In genomic region chr3:189950258-189950657, GRCh38 we compare ENCODE assay signal across 23 cellular contexts.
DNase-seq lines count a peak whose midpoint lies in the region; ATAC-seq, FAIRE-seq and TF ChIP-seq lines count a peak whose summit lies in the region.
"Had no signal": no experiment of that assay in that cellular context is flagged by ENCODE, and none has a peak within 500 bp of the region (broad histone marks: within the 10 kb centered on the region; RNA-seq: fewer than 3 reads in every experiment).

No MANE protein-coding gene starts in this region.

- no peak for ATAC-seq in heart right ventricle
- ATAC-seq in activated T-helper 17 cell treated with anti-CD3 and anti-CD28 coated beads, Interleukin-2, amount 50 U/mL, for 72 hours (replicated peaks): no peak
- ATAC-seq: body of pancreas; natural killer cell; stimulated activated memory B cell treated with anti-CD40 and anti-IgM and Interleukin-4, amounts not matched to agents 10 μg/mL and 1 μg/mL and 100 μg/mL, for 72 hours; T-helper 17 cell had no signal

- no peaks in the 10 kb centered on the region for H4K20me1 ChIP-seq in BLaER1 treated with 17β-estradiol and CSF1 and Interleukin-3, amounts not matched to agents 10 nM and 100 nM
- no peaks in the 10 kb centered on the region for H4K20me1 ChIP-seq in Loucy (ENCODE audit: insufficient read depth, low read length, poor library complexity, severe bottlenecking)

- no peak overlapping the region for H3K4me3 Mint-ChIP-seq in activated T-helper 17 cell treated with anti-CD3 and anti-CD28 coated beads, Interleukin-2, amount 50 U/mL, for 72 hours
- H3K4me3 Mint-ChIP-seq: natural killer cell; stimulated activated memory B cell treated with anti-CD40 and anti-IgM and Interleukin-4, amounts not matched to agents 10 μg/mL and 1 μg/mL and 100 μg/mL, for 72 hours; T-helper 17 cell had no signal

- H2AFZ ChIP-seq in Loucy (ENCODE audit: low read length): no peak overlapping the region

- no peak for FAIRE-seq in bronchial epithelial cell (lab: Jason Lieb, UNC)
- FAIRE-seq: urothelium cell line had no signal

- peaks cover 0 to 10% (median 2%) of the 10 kb centered on the region in 10 experiments; a peak in 7 of 20 replicates for H3K4me1 ChIP-seq in BLaER1 treated with 17β-estradiol and CSF1 and Interleukin-3, amounts not matched to agents 10 nM and 100 nM
- H3K4me1 ChIP-seq in Loucy (ENCODE audit: insufficient read depth, low read length, poor library complexity, severe bottlenecking) (peaks cover 8% of the 10 kb centered on the region), heart right ventricle (no peaks in the 10 kb centered on the region)
- H3K4me1 ChIP-seq: body of pancreas, SJCRH30 had no signal

- no peaks in the 10 kb centered on the region for H3K36me3 ChIP-seq in BLaER1 treated with 17β-estradiol and CSF1 and Interleukin-3, amounts not matched to agents 10 nM and 100 nM
- H3K36me3 ChIP-seq in Loucy (ENCODE audit: insufficient read depth, low read length): no peaks in the 10 kb centered on the region
- no peaks in the 10 kb centered on the region for H3K36me3 ChIP-seq in bronchial epithelial cell (ENCODE audit: control insufficient read depth, insufficient read depth, low read length)
- H3K36me3 ChIP-seq in heart right ventricle: no peaks in the 10 kb centered on the region
- H3K36me3 ChIP-seq: SJCRH30 had no signal

- intact Hi-C loops in heart right ventricle (cut with DNase I): loop anchor here in 1 of 10 donors (5.0 kb wide), 1 partner anchor 678 kb away; no protein-coding TSS in a partner anchor

- H3K4me3 ChIP-seq in BLaER1 treated with 17β-estradiol and CSF1 and Interleukin-3, amounts not matched to agents 10 nM and 100 nM: no peak overlapping the region
- H3K4me3 ChIP-seq in Loucy (ENCODE audit: low read length, poor library complexity, severe bottlenecking) (no peak overlapping the region), bronchial epithelial cell (ENCODE audit: low read depth, low read length) (no peak overlapping the region), heart right ventricle (no peak overlapping the region)
- H3K4me3 ChIP-seq: body of pancreas, coronary artery, SJCRH30 had no signal

- WGBS in heart right ventricle, 2 donors: 76 to 79% methylated on average over 6 of the region's 6 CpGs

- peak overlapping the region in 7 of 11 experiments; percentile 16 to 52 (median 27); a peak in 11 of 22 replicates for H3K4me2 ChIP-seq in BLaER1 treated with 17β-estradiol and CSF1 and Interleukin-3, amounts not matched to agents 10 nM and 100 nM
- no peak overlapping the region for H3K4me2 ChIP-seq in Loucy (ENCODE audit: low read depth, low read length, poor library complexity, severe bottlenecking)

- no peaks in the 10 kb centered on the region for H3K36me3 Mint-ChIP-seq in activated T-helper 17 cell treated with anti-CD3 and anti-CD28 coated beads, Interleukin-2, amount 50 U/mL, for 72 hours (ENCODE audit: low read depth)
- H3K36me3 Mint-ChIP-seq: natural killer cell; stimulated activated memory B cell treated with anti-CD40 and anti-IgM and Interleukin-4, amounts not matched to agents 10 μg/mL and 1 μg/mL and 100 μg/mL, for 72 hours had no signal

- H3K27ac ChIP-seq in BLaER1 treated with 17β-estradiol and CSF1 and Interleukin-3, amounts not matched to agents 10 nM and 100 nM: no peak overlapping the region
- no peak overlapping the region for H3K27ac ChIP-seq in heart right ventricle
- H3K27ac ChIP-seq: body of pancreas, coronary artery, SJCRH30 had no signal

- no peak overlapping the region for H3K9ac ChIP-seq in BLaER1 treated with 17β-estradiol and CSF1 and Interleukin-3, amounts not matched to agents 10 nM and 100 nM
- no peak overlapping the region for H3K9ac ChIP-seq in Loucy (ENCODE audit: low read depth, low read length, poor library complexity, severe bottlenecking)

- no peaks in the 10 kb centered on the region for H3K27me3 ChIP-seq in BLaER1 treated with 17β-estradiol and CSF1 and Interleukin-3, amounts not matched to agents 10 nM and 100 nM
- H3K27me3 ChIP-seq in Loucy (ENCODE audit: insufficient read depth, low read length, poor library complexity, severe bottlenecking) (no peaks in the 10 kb centered on the region), bronchial epithelial cell (ENCODE audit: control insufficient read depth, insufficient read depth, low read length) (no peaks in the 10 kb centered on the region), heart right ventricle (peaks cover 0 to 30% (median 4%) of the 10 kb centered on the region in 7 donors)
- H3K27me3 ChIP-seq: body of pancreas, SJCRH30 had no signal

- no peaks in the 10 kb centered on the region for H3K9me2 ChIP-seq in Loucy (replicated peaks; ENCODE audit: low read depth, low read length)

- no peaks in the 10 kb centered on the region for H3K9me3 ChIP-seq in BLaER1 treated with 17β-estradiol and CSF1 and Interleukin-3, amounts not matched to agents 10 nM and 100 nM (replicated peaks in 1 of 11)
- H3K9me3 ChIP-seq in Loucy (ENCODE audit: insufficient read depth, low read depth, low read length) (no peaks in the 10 kb centered on the region), heart right ventricle (no peaks in the 10 kb centered on the region)
- H3K9me3 ChIP-seq: body of pancreas, SJCRH30 had no signal

- no peaks in the 10 kb centered on the region for H3K79me2 ChIP-seq in Loucy (ENCODE audit: insufficient read depth, low read length)

- H3K27me3 Mint-ChIP-seq in activated T-helper 17 cell treated with anti-CD3 and anti-CD28 coated beads, Interleukin-2, amount 50 U/mL, for 72 hours: peaks cover 6% of the 10 kb centered on the region

- peaks cover 4% of the 10 kb centered on the region for H3K4me1 Mint-ChIP-seq in activated T-helper 17 cell treated with anti-CD3 and anti-CD28 coated beads, Interleukin-2, amount 50 U/mL, for 72 hours
- H3K4me1 Mint-ChIP-seq: natural killer cell had no signal

- H3K27ac Mint-ChIP-seq in activated T-helper 17 cell treated with anti-CD3 and anti-CD28 coated beads, Interleukin-2, amount 50 U/mL, for 72 hours: no peak overlapping the region
- H3K27ac Mint-ChIP-seq: natural killer cell; stimulated activated memory B cell treated with anti-CD40 and anti-IgM and Interleukin-4, amounts not matched to agents 10 μg/mL and 1 μg/mL and 100 μg/mL, for 72 hours; T-helper 17 cell had no signal

- H3K9me3 Mint-ChIP-seq in activated T-helper 17 cell treated with anti-CD3 and anti-CD28 coated beads, Interleukin-2, amount 50 U/mL, for 72 hours: no peaks in the 10 kb centered on the region
- H3K9me3 Mint-ChIP-seq: natural killer cell; stimulated activated memory B cell treated with anti-CD40 and anti-IgM and Interleukin-4, amounts not matched to agents 10 μg/mL and 1 μg/mL and 100 μg/mL, for 72 hours had no signal

- H3F3A ChIP-seq in Loucy (ENCODE audit: low read depth): no peaks in the 10 kb centered on the region

- DNase-seq in bronchial epithelial cell (ENCODE audit: low read depth) (peak; percentile 68), left kidney (ENCODE audit: low read depth, low spot score) (peak; percentile 54), heart right ventricle (no peak), cerebellar nuclear complex (lab: John Stamatoyannopoulos, UW) (no peak), hippocampal formation (lab: John Stamatoyannopoulos, UW) (no peak)
- DNase-seq: activated CD8-positive, alpha-beta memory T cell treated with anti-CD3 and anti-CD28 coated beads, Interleukin-2, amount 50 U/mL, for 4 hours; body of pancreas; H7; midbrain; natural killer cell; NCI-H1048; NCI-H187; NCI-H748 treated with DMSO at 0.1 percent for 48 hours; OCI-M1; posterior cingulate gyrus; SJCRH30; T-helper 17 cell had no signal

- TF ChIP-seq CTCF in Loucy (conservative IDR thresholded peaks at IDR 0.05; ENCODE audit: low read length): peak; percentile 29
- peak; percentile 5 for TF ChIP-seq CTCF in bronchial epithelial cell (IDR thresholded peaks at IDR 0.05; ENCODE audit: insufficient read depth, low read length, severe bottlenecking)
- TF ChIP-seq CTCF in heart right ventricle (IDR thresholded peaks at IDR 0.05): no peak

Comparison
In these comparisons a context has a peak if more than half of its experiments do, and no peak if none do; other contexts are left out.
1. CTCF ChIP-seq: peak in Loucy (single experiment) and bronchial epithelial cell (single experiment); none in heart right ventricle (0 of 9).
2. DNase-seq: peak in bronchial epithelial cell (single experiment) and left kidney (single experiment); none in heart right ventricle (0 of 2), cerebellar nuclear complex (0 of 2) and hippocampal formation (0 of 2).